ENCODE assay signal across 8 cellular contexts in the genomic region with DNA sequence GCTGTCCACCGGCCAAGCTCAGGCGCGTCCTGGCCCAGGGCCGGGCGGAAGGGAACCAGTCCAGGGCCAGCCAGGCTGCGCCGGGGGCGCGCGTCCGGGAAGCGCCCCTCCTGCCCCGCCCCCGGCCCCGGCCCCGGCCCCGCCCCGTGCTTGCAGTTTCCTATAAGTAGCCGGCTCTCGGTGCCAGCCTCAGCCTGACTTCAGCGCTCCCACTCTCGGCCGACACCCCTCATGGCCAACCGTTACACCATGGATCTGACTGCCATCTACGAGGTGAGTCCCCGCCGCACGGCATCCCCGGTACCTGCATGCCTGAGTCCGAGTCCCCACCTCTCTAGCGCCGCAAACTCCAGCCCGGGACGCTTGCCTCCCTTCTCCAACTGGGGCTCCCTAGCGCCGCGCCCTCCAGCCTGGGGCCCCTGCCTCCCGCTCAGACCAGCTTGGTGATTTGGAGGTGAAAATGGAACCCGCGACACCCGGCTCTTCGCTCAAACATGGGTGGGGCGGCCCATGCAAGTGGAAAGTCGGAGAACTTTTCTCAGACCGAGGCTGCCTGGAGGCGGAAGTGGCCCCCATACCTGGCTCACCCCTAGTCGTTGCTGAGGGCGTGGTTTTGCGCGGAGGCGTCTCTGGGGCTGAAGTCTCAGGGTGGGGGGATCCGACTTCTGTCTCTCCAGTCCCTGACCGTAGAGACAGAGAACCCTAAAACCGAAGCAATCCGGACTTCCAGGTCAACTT. TPM values are rescaled to one million over a fixed set of nuclear protein-coding genes. Genes with fewer than 3 reads are reported as not detected.
A peak's percentile ranks its signal among the peaks of the same experiment; 100 is the strongest.
DNase-seq lines count a peak whose midpoint lies in the region; TF ChIP-seq lines count a peak whose summit lies in the region.

A gene with protein sequence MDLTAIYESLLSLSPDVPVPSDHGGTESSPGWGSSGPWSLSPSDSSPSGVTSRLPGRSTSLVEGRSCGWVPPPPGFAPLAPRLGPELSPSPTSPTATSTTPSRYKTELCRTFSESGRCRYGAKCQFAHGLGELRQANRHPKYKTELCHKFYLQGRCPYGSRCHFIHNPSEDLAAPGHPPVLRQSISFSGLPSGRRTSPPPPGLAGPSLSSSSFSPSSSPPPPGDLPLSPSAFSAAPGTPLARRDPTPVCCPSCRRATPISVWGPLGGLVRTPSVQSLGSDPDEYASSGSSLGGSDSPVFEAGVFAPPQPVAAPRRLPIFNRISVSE (plus strand): TSS at position 192 of the 738 bp plus-strand sequence. CDS start 58 bp downstream, at position 250.

- intact Hi-C loops in lower leg skin (cut with DNase I; ENCODE audit: low total_unique reads) = no loop called here

- 0 to 1% methylated on average over 15 to 49 of the region's 55 CpGs for WGBS in lower leg skin, 2 donors

- peaks cover 7% of the 10 kb centered on the region for H3K36me3 ChIP-seq in HAP-1 (replicated peaks)

- peak in 1 of 2 donors; percentile 99 for TF ChIP-seq POLR2A in lower leg skin (IDR thresholded peaks at IDR 0.05)

- in situ Hi-C loops in HAP-1 (cut with MboI; ENCODE audit: low sequenced_read_pairs) = no loop called here

- no peaks in the 10 kb centered on the region for H3K9me3 ChIP-seq in HAP-1

- H3K27me3 ChIP-seq in HAP-1 (ENCODE audit: low read depth) = no peaks in the 10 kb centered on the region

- peak; percentile 85 for DNase-seq in COLO668 (lab: John Stamatoyannopoulos, UW; ENCODE audit: unreplicated experiment)
- peak; percentile 58 to 88 for DNase-seq in HAP-1 (ENCODE audit: low spot score in 2 of 2)
- peak; percentile 72 for DNase-seq in NCI-H526 treated with DMSO at 0.1 percent for 48 hours (lab: John Stamatoyannopoulos, UW)
- DNase-seq in activated CD4-positive, alpha-beta T cell treated with anti-CD3 and anti-CD28 coated beads, Interleukin-2, amount 50 U/mL, for 4 hours = peak; percentile 87 to 88
- DNase-seq in dermis blood vessel endothelial cell = peak; percentile 89
- DNase-seq in lower leg skin (ENCODE audit: low spot score in 2 of 2) = peak; percentile 91 to 99
- DNase-seq in stimulated activated CD4-positive, alpha-beta T cell treated with anti-CD3 and anti-CD28 coated beads, Interleukin-4, amount 100 ng/mL, for 48 hours (ENCODE audit: low read depth in 2 of 2) = peak; percentile 78 to 88
- no peak for DNase-seq in foreskin melanocyte

- H3K4me3 ChIP-seq in HAP-1 (peak within 1 kb of the TSS; percentile 94), lower leg skin (ENCODE audit: low read depth, poor library complexity, severe bottlenecking) (peak within 1 kb of the TSS; percentile 99)

- no peak for TF ChIP-seq CTCF in lower leg skin (IDR thresholded peaks at IDR 0.05)

- H3K4me1 ChIP-seq in HAP-1 = peaks cover 41% of the 10 kb centered on the region

RNA-seq across cellular contexts. Expression of the gene that starts here (rescaled TPM):
- total RNA-seq in dermis blood vessel endothelial cell = 1.0 and 2.4 TPM in 2 replicates
- total RNA-seq in lower leg skin = 100 to 1,000 TPM; 170 to 536 (median 280) TPM

Comparison
In these comparisons a context has a peak if more than half of its experiments do, and no peak if none do; other contexts are left out.
1. RNA of the gene that starts here (total RNA-seq): 170 to 536 TPM in lower leg skin; 1.0 to 2.4 TPM in dermis blood vessel endothelial cell; every median in the first group is over 10 times any median in the second.